Comparison of ENCODE assay signal across 9 cellular contexts in genomic region chr4:39526283-39526682, GRCh38. TPM values are rescaled to one million over a fixed set of nuclear protein-coding genes. Genes with fewer than 3 reads are reported as not detected.
DNase-seq lines count a peak whose midpoint lies in the region; ATAC-seq, FAIRE-seq and TF ChIP-seq lines count a peak whose summit lies in the region.
"Had no signal": no experiment of that assay in that cellular context is flagged by ENCODE, and none has a peak within 500 bp of the region (broad histone marks: within the 10 kb centered on the region; RNA-seq: fewer than 3 reads in every experiment).

No MANE protein-coding gene starts in this region.

- peak; percentile 13 for DNase-seq in GM19239 (ENCODE audit: insufficient read length, low spot score)
- no peak for DNase-seq in T-cell
- no peak for DNase-seq in stimulated activated naive CD4-positive, alpha-beta T cell (lab: John Stamatoyannopoulos, UW)
- DNase-seq in SHP77 (lab: John Stamatoyannopoulos, UW) = no peak
- no peak for DNase-seq in 8988T

- H3K27me3 ChIP-seq in gastroesophageal sphincter (no peaks in the 10 kb centered on the region), skeletal muscle satellite cell (ENCODE audit: control insufficient read depth, insufficient read depth, low read length) (no peaks in the 10 kb centered on the region)

- CTCF ChIA-PET in T-cell (lab: Charles Lee) = interaction anchor here (0.5 to 0.6 kb wide), 2 partner anchors 207 to 497 kb away, joined by 5 to 6 read pairs; no protein-coding TSS in a partner anchor

- TF ChIP-seq POLR2A in gastroesophageal sphincter (IDR thresholded peaks at IDR 0.05) = no peak

- H3K4me1 ChIP-seq in gastroesophageal sphincter = peaks cover 0 to 39% (median 8%) of the 10 kb centered on the region in 3 donors
- peaks cover 42% of the 10 kb centered on the region for H3K4me1 ChIP-seq in skeletal muscle satellite cell (ENCODE audit: control insufficient read depth, insufficient read depth, low read length)

- H3K4me2 ChIP-seq in skeletal muscle satellite cell (ENCODE audit: low read length) = peak overlapping the region; percentile 82

- H3K36me3 Mint-ChIP-seq in T-cell = peaks cover 7% of the 10 kb centered on the region

- no peaks in the 10 kb centered on the region for H3K27me3 Mint-ChIP-seq in T-cell

- H3K4me3 Mint-ChIP-seq in T-cell = peak overlapping the region; percentile 95 to 96 (median 96)

- H3K9me3 ChIP-seq in gastroesophageal sphincter (no peaks in the 10 kb centered on the region), skeletal muscle satellite cell (replicated peaks; ENCODE audit: low read length) (no peaks in the 10 kb centered on the region)

- POLR2A ChIA-PET in T-cell (lab: Charles Lee) = interaction anchor here in 1 of 2 donors (0.8 kb wide), 1 partner anchor 50 kb away, joined by 3 read pairs; no protein-coding TSS in a partner anchor

- peak overlapping the region; percentile 94 for H3K9ac ChIP-seq in skeletal muscle satellite cell (ENCODE audit: low read depth, low read length)

- H3K4me1 Mint-ChIP-seq in T-cell = peaks cover 13 to 24% (median 21%) of the 10 kb centered on the region in 3 donors

- 0 to 4% methylated on average over 4 of the region's 4 CpGs for WGBS in gastroesophageal sphincter (ENCODE audit: low coverage in 1 of 2), 2 donors

- no peak for ATAC-seq in T-cell (replicated peaks in 1 of 4)
- ATAC-seq in gastroesophageal sphincter = no peak
- ATAC-seq in HG02884 (IDR thresholded peaks at IDR 0.05; ENCODE audit: unreplicated experiment) = no peak

- TF ChIP-seq CTCF in gastroesophageal sphincter (IDR thresholded peaks at IDR 0.05) = no peak

- TF ChIP-seq EP300 in gastroesophageal sphincter (IDR thresholded peaks at IDR 0.05) = no peak

- peaks cover 0 to 12% (median 10%) of the 10 kb centered on the region in 3 donors for H3K9me3 Mint-ChIP-seq in T-cell

- peak overlapping the region; percentile 78 to 87 for H3K27ac Mint-ChIP-seq in T-cell

- H3K36me3 ChIP-seq in gastroesophageal sphincter (peaks cover 0 to under 1% of the 10 kb centered on the region in 2 donors), skeletal muscle satellite cell (ENCODE audit: insufficient read depth, low read length) (peaks cover 10% of the 10 kb centered on the region)

- H3K4me3 ChIP-seq in gastroesophageal sphincter (peak overlapping the region; percentile 47 to 87), skeletal muscle satellite cell (ENCODE audit: low read length) (peak overlapping the region; percentile 90)

- H3K27ac ChIP-seq in gastroesophageal sphincter = peak overlapping the region; percentile 70 to 99 (median 95)

- peak; percentile 48 for FAIRE-seq in GM19239 (lab: Jason Lieb, UNC)
- FAIRE-seq: TTC549 had no signal

RNA-seq across cellular contexts. Expression of gene UGDH, which starts 1.0 kb away (rescaled TPM):
- total RNA-seq in T-cell = 10 to 100 TPM in 4 of 5 donors, 1 to 10 TPM in 1; 7.6 to 22.8 (median 18.2) TPM
- 100 to 1,000 TPM in 1 of 4 donors, 10 to 100 TPM in 3; 31.1 to 151 (median 90.0) TPM for total RNA-seq in gastroesophageal sphincter
- 214 and 276 TPM in 2 replicates for total RNA-seq in skeletal muscle satellite cell (2012; rRNA removed)
